In genomic region chr9:129620669-129621295, GRCh38 we compare ENCODE assay signal across 9 cellular contexts. TPM values are rescaled to one million over a fixed set of nuclear protein-coding genes. Genes with fewer than 3 reads are reported as not detected.
DNase-seq lines count a peak whose midpoint lies in the region; FAIRE-seq and TF ChIP-seq lines count a peak whose summit lies in the region.
"Had no signal": no experiment of that assay in that cellular context is flagged by ENCODE, and none has a peak within 500 bp of the region (broad histone marks: within the 10 kb centered on the region; RNA-seq: fewer than 3 reads in every experiment).

Gene C9orf50, minus strand, starts transcription at chr9:129621101. Its CDS starts 527 bp downstream, at chr9:129620574.

- no peak for TF ChIP-seq POLR2A in erythroblast (IDR thresholded peaks at IDR 0.05; ENCODE audit: low read length)

- peak within 1 kb of the TSS; percentile 39 for H3K4me3 ChIP-seq in fibroblast of pulmonary artery (replicated peaks; ENCODE audit: low read depth, low read length)
- H3K4me3 ChIP-seq in rectal smooth muscle tissue (ENCODE audit: low read length) = peak within 1 kb of the TSS; percentile 52

- TF ChIP-seq CTCF in fibroblast of pulmonary artery (IDR thresholded peaks at IDR 0.05; ENCODE audit: low read length, missing control alignments) = no peak

- H3K4me1 ChIP-seq in ES-I3 (ENCODE audit: insufficient read depth, low read length) (peaks cover 3% of the 10 kb centered on the region; the same call in 1 of the 2 replicates), rectal smooth muscle tissue (ENCODE audit: control insufficient read depth, insufficient read depth, low read length) (no peaks in the 10 kb centered on the region)

- peak within 1 kb of the TSS; percentile 43 for H3K9ac ChIP-seq in ES-I3 (ENCODE audit: low read depth, low read length)
- H3K9ac ChIP-seq in rectal smooth muscle tissue (ENCODE audit: low read length) = peak within 1 kb of the TSS; percentile 13

- no peaks in the 10 kb centered on the region for H3K27me3 ChIP-seq in rectal smooth muscle tissue (ENCODE audit: control insufficient read depth, insufficient read depth, low read length)

- no peaks in the 10 kb centered on the region for H3K9me3 ChIP-seq in ES-I3 (ENCODE audit: control insufficient read depth, insufficient read depth, low read length)

- DNase-seq in NCI-H345 treated with DMSO at 0.1 percent for 48 hours (lab: John Stamatoyannopoulos, UW; ENCODE audit: unreplicated experiment) = peak; percentile 22
- no peak for DNase-seq in fibroblast of pulmonary artery (ENCODE audit: low read depth)
- no peak for DNase-seq in erythroblast (lab: John Stamatoyannopoulos, UW)
- DNase-seq in frontal cortex (ENCODE audit: low spot score in 2 of 2) = no peak
- DNase-seq in NCI-H1694 treated with DMSO at 0.1 percent for 48 hours (lab: John Stamatoyannopoulos, UW) = no peak
- no peak for DNase-seq in SHP77 (lab: John Stamatoyannopoulos, UW)

- H3K36me3 ChIP-seq in ES-I3 (ENCODE audit: insufficient read depth, low read length) (no peaks in the 10 kb centered on the region), rectal smooth muscle tissue (ENCODE audit: control insufficient read depth, insufficient read depth, low read length) (no peaks in the 10 kb centered on the region)

- no peak within 1 kb of the TSS for H3K27ac ChIP-seq in rectal smooth muscle tissue (ENCODE audit: low read depth, low read length)

- no peak for FAIRE-seq in frontal cortex (lab: Jason Lieb, UNC)

RNA-seq across cellular contexts. Expression of gene C9orf50, which starts in this region (rescaled TPM):
- not detected for total RNA-seq in frontal cortex
- total RNA-seq: subcutaneous adipose tissue had no signal
